In genomic region chr3:148861277-148861869, GRCh38 we compare ENCODE assay signal across 9 cellular contexts. TPM values are rescaled to one million over a fixed set of nuclear protein-coding genes. Genes with fewer than 3 reads are reported as not detected.
DNase-seq lines count a peak whose midpoint lies in the region; ATAC-seq and TF ChIP-seq lines count a peak whose summit lies in the region.
"Had no signal": no experiment of that assay in that cellular context is flagged by ENCODE, and none has a peak within 500 bp of the region (broad histone marks: within the 10 kb centered on the region; RNA-seq: fewer than 3 reads in every experiment).

No MANE protein-coding gene starts in this region.

- H3K4me3 Mint-ChIP-seq in neural progenitor cell: no peak overlapping the region

- no peaks in the 10 kb centered on the region for H3K36me3 ChIP-seq in Peyer's patch
- H3K36me3 ChIP-seq in neural progenitor cell: no peaks in the 10 kb centered on the region

- no peaks in the 10 kb centered on the region for H3K9me3 Mint-ChIP-seq in neural progenitor cell

- H4K20me1 ChIP-seq in neural progenitor cell (ENCODE audit: low read depth): no peaks in the 10 kb centered on the region

- H3K27me3 ChIP-seq in Peyer's patch (no peaks in the 10 kb centered on the region), neural progenitor cell (no peaks in the 10 kb centered on the region)

- H3K36me3 Mint-ChIP-seq in neural progenitor cell: no peaks in the 10 kb centered on the region

- H2AFZ ChIP-seq in neural progenitor cell (replicated peaks): no peak overlapping the region

- H3K4me1 ChIP-seq in Peyer's patch (no peaks in the 10 kb centered on the region), neural progenitor cell (no peaks in the 10 kb centered on the region)
- H3K4me1 ChIP-seq: Caco-2 had no signal

- TF ChIP-seq CTCF in Peyer's patch (IDR thresholded peaks at IDR 0.05) (peak; percentile 52 to 85 (median 76)), epithelial cell of esophagus (IDR thresholded peaks at IDR 0.05; ENCODE audit: insufficient read depth, low read depth, low read length, missing control alignments) (peak; percentile 60), neural progenitor cell (IDR thresholded peaks at IDR 0.05) (peak; percentile 79)

- DNase-seq in NCI-H82 (lab: John Stamatoyannopoulos, UW) (peak; percentile 76), NCI-H82 treated with DMSO at 0.1 percent for 48 hours (lab: John Stamatoyannopoulos, UW; ENCODE audit: unreplicated experiment) (no peak), HT-29 (ENCODE audit: low spot score) (peak; percentile 81), Peyer's patch (no peak), epithelial cell of esophagus (ENCODE audit: low read depth) (peak; percentile 65), neural progenitor cell (ENCODE audit: low spot score) (peak; percentile 50)

- no peaks in the 10 kb centered on the region for H3F3A ChIP-seq in neural progenitor cell (ENCODE audit: low read depth)

- H3K27ac ChIP-seq in Peyer's patch: no peak overlapping the region
- no peak overlapping the region for H3K27ac ChIP-seq in neural progenitor cell

- no peaks in the 10 kb centered on the region for H3K79me2 ChIP-seq in neural progenitor cell (ENCODE audit: low read depth)

- no peak for TF ChIP-seq POLR2A in Peyer's patch (IDR thresholded peaks at IDR 0.05)

- no peaks in the 10 kb centered on the region for H3K4me1 Mint-ChIP-seq in neural progenitor cell

- no peak overlapping the region for H3K27ac Mint-ChIP-seq in neural progenitor cell

- peaks cover 2% of the 10 kb centered on the region for H3K27me3 Mint-ChIP-seq in neural progenitor cell (ENCODE audit: insufficient read depth, low read depth)

- no peak overlapping the region for H3K4me3 ChIP-seq in Peyer's patch
- H3K4me3 ChIP-seq in epithelial cell of esophagus (ENCODE audit: low read length): no peak overlapping the region
- H3K4me3 ChIP-seq in neural progenitor cell: no peak overlapping the region

- ATAC-seq in GM21447 (IDR thresholded peaks at IDR 0.05; ENCODE audit: unreplicated experiment) (peak; percentile 72), GM19328 (IDR thresholded peaks at IDR 0.05; ENCODE audit: unreplicated experiment) (no peak)

- H3K4me2 ChIP-seq in neural progenitor cell: no peak overlapping the region

- H3K9ac ChIP-seq in neural progenitor cell: no peak overlapping the region

- H3K9me3 ChIP-seq in Peyer's patch (no peaks in the 10 kb centered on the region), neural progenitor cell (ENCODE audit: low read depth) (no peaks in the 10 kb centered on the region)
- H3K9me3 ChIP-seq: Caco-2 had no signal

RNA-seq across cellular contexts. Expression of gene CPA3, which starts 3.7 kb away (rescaled TPM):
- not detected in 2 replicates for total RNA-seq in HT-29 (2014; rRNA removed; shearing (Covaris generic))
- total RNA-seq in Peyer's patch: 10 to 100 TPM in 1 of 4 donors, 1 to 10 TPM in 2, under 1 TPM in 1; 0.70 to 13.6 (median 5.8) TPM
- total RNA-seq in neural progenitor cell (ENCODE audit: low replicate concordance): not detected in 2 replicates
- total RNA-seq: Caco-2 had no signal

RNA-seq across cellular contexts. Expression of gene CPB1, which starts 33.8 kb away (rescaled TPM):
- not detected in 2 replicates for total RNA-seq in HT-29 (2014; rRNA removed; shearing (Covaris generic))
- total RNA-seq in Peyer's patch (under 1 TPM in 1 of 4 donors, not detected in 3; 0.66 TPM), neural progenitor cell (ENCODE audit: low replicate concordance) (not detected in 2 replicates)
- total RNA-seq: Caco-2 had no signal

Comparison
In these comparisons a context has a peak if more than half of its experiments do, and no peak if none do; other contexts are left out.
1. DNase-seq: peak in NCI-H82 (single experiment), HT-29 (single experiment), epithelial cell of esophagus (single experiment) and neural progenitor cell (single experiment); none in NCI-H82 treated with DMSO at 0.1 percent for 48 hours (single experiment) and Peyer's patch (0 of 3).
2. Peak in every context shown above with its lines, with median percentiles within 50 percentile points of each other: CTCF ChIP-seq.